ENCODE assay signal across 18 cellular contexts in genomic region chr14:100664234-100664633, GRCh38.
"Had no signal": no experiment of that assay in that cellular context is flagged by ENCODE, and none has a peak within 500 bp of the region (broad histone marks: within the 10 kb centered on the region; RNA-seq: fewer than 3 reads in every experiment).

No MANE protein-coding gene starts in this region.

- H3K9me3 ChIP-seq: esophagus muscularis mucosa, gastrocnemius medialis, heart right ventricle, left lung, mucosa of descending colon, prostate gland, thyroid gland had no signal

- H3K9ac ChIP-seq: parathyroid adenoma had no signal

- H3K36me3 Mint-ChIP-seq: naive thymus-derived CD8-positive, alpha-beta T cell; type B pancreatic cell had no signal

- H3K4me3 Mint-ChIP-seq: central memory CD8-positive, alpha-beta T cell; naive thymus-derived CD8-positive, alpha-beta T cell; neural crest cell; type B pancreatic cell had no signal

- DNase-seq: cortex of kidney; effector memory CD4-positive, alpha-beta T cell; heart right ventricle; islet precursor cell; left lung; naive thymus-derived CD8-positive, alpha-beta T cell; stimulated activated CD4-positive, alpha-beta T cell treated with anti-CD3 and anti-CD28 coated beads, Interleukin-2, amount 100 ng/mL, for 24 hours; stimulated activated naive CD4-positive, alpha-beta T cell treated with Interleukin-2 at 50 U/mL for 16 hours; thyroid gland had no signal

- H3K4me3 ChIP-seq: esophagus muscularis mucosa, gastrocnemius medialis, heart right ventricle, left lung, mucosa of descending colon, prostate gland, thyroid gland had no signal

- H3K9me3 Mint-ChIP-seq: central memory CD8-positive, alpha-beta T cell; naive thymus-derived CD8-positive, alpha-beta T cell; neural crest cell; type B pancreatic cell had no signal

- H2AFZ ChIP-seq: parathyroid adenoma had no signal

- H3K27ac ChIP-seq: epithelial cell of prostate, gastrocnemius medialis, left lung, parathyroid adenoma, thyroid gland had no signal

- H3K36me3 ChIP-seq: esophagus muscularis mucosa, gastrocnemius medialis, heart right ventricle, left lung, prostate gland, thyroid gland had no signal

- ATAC-seq: left lung; naive thymus-derived CD8-positive, alpha-beta T cell had no signal

- H3K27ac Mint-ChIP-seq: type B pancreatic cell had no signal

- H3K79me2 ChIP-seq: parathyroid adenoma had no signal

- H3K27me3 ChIP-seq: thyroid gland had no signal

- H3K4me1 ChIP-seq: parathyroid adenoma had no signal
